20 cellular contexts compared by ENCODE assay signal in the genomic region with DNA sequence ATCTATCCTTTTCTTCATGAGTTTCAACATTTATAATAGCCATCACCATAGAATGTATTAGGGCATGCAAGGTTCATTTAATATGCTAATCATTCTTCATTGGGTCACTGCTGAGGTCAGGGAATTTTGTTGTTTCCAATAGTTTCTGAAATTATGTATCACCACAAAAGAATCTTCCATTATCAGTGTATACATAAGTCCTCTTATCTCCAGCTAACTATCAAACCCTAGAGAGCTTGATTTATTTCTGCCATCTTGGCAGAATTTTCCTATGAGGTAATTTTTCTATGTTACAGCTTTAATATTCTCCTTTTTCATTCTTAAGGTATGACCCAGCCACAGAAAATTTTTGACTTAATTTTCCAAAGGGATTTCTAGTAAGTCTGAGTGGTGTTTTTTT.
DNase-seq lines count a peak whose midpoint lies in the region; ATAC-seq, FAIRE-seq and TF ChIP-seq lines count a peak whose summit lies in the region.
"Had no signal": no experiment of that assay in that cellular context is flagged by ENCODE, and none has a peak within 500 bp of the region (broad histone marks: within the 10 kb centered on the region; RNA-seq: fewer than 3 reads in every experiment).

No MANE protein-coding gene starts in this region.

- no peak overlapping the region for H3K23ac ChIP-seq in IMR-90 (ENCODE audit: low read depth, low read length)

- H3K4me1 ChIP-seq in IMR-90 (ENCODE audit: control insufficient read depth, insufficient read depth, low read length) (no peaks in the 10 kb centered on the region), astrocyte (ENCODE audit: insufficient read depth, low read length) (no peaks in the 10 kb centered on the region), left lung (no peaks in the 10 kb centered on the region), right atrium auricular region (no peaks in the 10 kb centered on the region)

- no peaks in the 10 kb centered on the region for H3K36me3 ChIP-seq in IMR-90 (ENCODE audit: control insufficient read depth, insufficient read depth, low read length)
- no peaks in the 10 kb centered on the region for H3K36me3 ChIP-seq in astrocyte (ENCODE audit: insufficient read depth, low read length)
- no peaks in the 10 kb centered on the region for H3K36me3 ChIP-seq in left lung
- no peaks in the 10 kb centered on the region for H3K36me3 ChIP-seq in right atrium auricular region

- H3K36me3 Mint-ChIP-seq in astrocyte (ENCODE audit: low read depth, unreplicated experiment), result no peaks in the 10 kb centered on the region
- peaks cover 4% of the 10 kb centered on the region for H3K36me3 Mint-ChIP-seq in mesothelial cell of epicardium
- H3K36me3 Mint-ChIP-seq in T-cell, result no peaks in the 10 kb centered on the region
- H3K36me3 Mint-ChIP-seq: CD4-positive, alpha-beta memory T cell had no signal

- H2BK20ac ChIP-seq in IMR-90 (ENCODE audit: low read depth, low read length), result no peak overlapping the region

- TF ChIP-seq POLR2A in IMR-90 (IDR thresholded peaks at IDR 0.05; ENCODE audit: low read depth, low read length), result no peak

- H3K9me1 ChIP-seq in IMR-90 (ENCODE audit: insufficient read depth, low read length), result no peaks in the 10 kb centered on the region

- H3K27me3 Mint-ChIP-seq in astrocyte (ENCODE audit: low read depth, unreplicated experiment) (no peaks in the 10 kb centered on the region), mesothelial cell of epicardium (ENCODE audit: low read depth) (no peaks in the 10 kb centered on the region), T-cell (no peaks in the 10 kb centered on the region)
- H3K27me3 Mint-ChIP-seq: CD4-positive, alpha-beta memory T cell had no signal

- no peak overlapping the region for H3K9ac ChIP-seq in IMR-90 (ENCODE audit: low read depth, low read length)
- H3K9ac ChIP-seq in astrocyte (ENCODE audit: low read length), result no peak overlapping the region

- no peak overlapping the region for H3K4me2 ChIP-seq in IMR-90 (ENCODE audit: low read depth, low read length)
- H3K4me2 ChIP-seq in astrocyte (ENCODE audit: low read length), result no peak overlapping the region
- H3K4me2 ChIP-seq: GM23338 had no signal

- in situ Hi-C loops in IMR-90 (cut with MboI; ENCODE audit: low sequenced_read_pairs), result no loop called here

- H3K4me3 Mint-ChIP-seq in astrocyte (ENCODE audit: unreplicated experiment), result no peak overlapping the region
- H3K4me3 Mint-ChIP-seq in mesothelial cell of epicardium, result no peak overlapping the region
- no peak overlapping the region for H3K4me3 Mint-ChIP-seq in T-cell
- H3K4me3 Mint-ChIP-seq: CD4-positive, alpha-beta memory T cell; GM23338; H9 had no signal

- ATAC-seq in IMR-90 (ENCODE audit: low read depth) (no peak), left lung (no peak), T-cell (replicated peaks in 1 of 4) (no peak)
- ATAC-seq: GM23338, HCT116 had no signal

- no peak overlapping the region for H3K27ac ChIP-seq in IMR-90 (ENCODE audit: insufficient read depth, low read length)
- H3K27ac ChIP-seq in astrocyte (ENCODE audit: low read depth, low read length), result no peak overlapping the region
- H3K27ac ChIP-seq in left lung, result no peak overlapping the region
- no peak overlapping the region for H3K27ac ChIP-seq in right atrium auricular region
- no peak overlapping the region for H3K27ac ChIP-seq in caudate nucleus (ENCODE audit: low read depth, low read length)

- no peak overlapping the region for H4K5ac ChIP-seq in IMR-90 (ENCODE audit: low read depth, low read length)

- H3K79me2 ChIP-seq in astrocyte (ENCODE audit: insufficient read depth, low read length), result no peaks in the 10 kb centered on the region

- TF ChIP-seq RAD21 in IMR-90 (IDR thresholded peaks at IDR 0.05; ENCODE audit: low read length), result no peak

- no peak overlapping the region for H2AK9ac ChIP-seq in IMR-90 (replicated peaks; ENCODE audit: low read depth, low read length, poor library complexity)

- H3K9me3 Mint-ChIP-seq in astrocyte (ENCODE audit: unreplicated experiment) (no peaks in the 10 kb centered on the region), mesothelial cell of epicardium (peaks cover 12% of the 10 kb centered on the region), T-cell (peaks cover 0 to 3% (median 3%) of the 10 kb centered on the region in 3 donors)
- H3K9me3 Mint-ChIP-seq: GM23338, H9 had no signal

- no peaks in the 10 kb centered on the region for H4K20me1 ChIP-seq in IMR-90 (ENCODE audit: insufficient read depth, low read length)
- no peaks in the 10 kb centered on the region for H4K20me1 ChIP-seq in astrocyte (ENCODE audit: insufficient read depth, low read length)

- H3K79me1 ChIP-seq in IMR-90 (ENCODE audit: low read depth in 1 of 2, low read length in 2 of 2), result no peaks in the 10 kb centered on the region

- dilution Hi-C loops in IMR-90 (cut with HindIII; ENCODE audit: low sequenced_read_pairs, unreplicated experiment), result no loop called here

- H3K27ac Mint-ChIP-seq in astrocyte (ENCODE audit: unreplicated experiment), result no peak overlapping the region
- peak overlapping the region; percentile 77 for H3K27ac Mint-ChIP-seq in mesothelial cell of epicardium
- no peak overlapping the region for H3K27ac Mint-ChIP-seq in T-cell
- H3K27ac Mint-ChIP-seq: CD4-positive, alpha-beta memory T cell; H9 had no signal

- H3K9me3 ChIP-seq in IMR-90 (ENCODE audit: control insufficient read depth, insufficient read depth, low read length) (no peaks in the 10 kb centered on the region), astrocyte (ENCODE audit: insufficient read depth, low read depth, low read length) (no peaks in the 10 kb centered on the region), left lung (no peaks in the 10 kb centered on the region), right atrium auricular region (no peaks in the 10 kb centered on the region)

- intact Hi-C loops in IMR-90 (cut with micrococcal nuclease) (no loop called here), left lung (cut with DNase I) (no loop called here)

- no peaks in the 10 kb centered on the region for H3K27me3 ChIP-seq in IMR-90 (ENCODE audit: control insufficient read depth, insufficient read depth, low read length)
- no peaks in the 10 kb centered on the region for H3K27me3 ChIP-seq in astrocyte (ENCODE audit: insufficient read depth, low read length)
- H3K27me3 ChIP-seq in left lung, result no peaks in the 10 kb centered on the region
- no peaks in the 10 kb centered on the region for H3K27me3 ChIP-seq in right atrium auricular region

- H4K8ac ChIP-seq in IMR-90 (ENCODE audit: low read depth in 2 of 2, low read length in 2 of 2), result no peak overlapping the region

- H2AK5ac ChIP-seq in IMR-90 (ENCODE audit: low read depth, low read length), result no peak overlapping the region

- no peak overlapping the region for H4K91ac ChIP-seq in IMR-90 (ENCODE audit: insufficient read depth, low read depth, low read length)

- no peaks in the 10 kb centered on the region for H3K4me1 Mint-ChIP-seq in astrocyte (ENCODE audit: low read depth, unreplicated experiment)
- H3K4me1 Mint-ChIP-seq in mesothelial cell of epicardium, result peaks cover 36% of the 10 kb centered on the region
- H3K4me1 Mint-ChIP-seq in T-cell, result no peaks in the 10 kb centered on the region
- H3K4me1 Mint-ChIP-seq: CD4-positive, alpha-beta memory T cell had no signal

- H2BK120ac ChIP-seq in IMR-90 (ENCODE audit: low read depth, low read length), result no peak overlapping the region

- POLR2A ChIA-PET in IMR-90 (lab: Charles Lee; ENCODE audit: unreplicated experiment), result no interaction called here
- POLR2A ChIA-PET in T-cell (lab: Charles Lee), result no interaction called here

- no peak overlapping the region for H3K14ac ChIP-seq in IMR-90 (replicated peaks; ENCODE audit: low read depth, low read length)

- DNase-seq in IMR-90 (peak; percentile 1), astrocyte (ENCODE audit: low read depth) (peak; percentile 63), mesothelial cell of epicardium (ENCODE audit: low spot score in 2 of 2, unreplicated experiment in 2 of 2) (no peak), left lung (no peak), right atrium auricular region (ENCODE audit: low spot score) (no peak), T-cell (no peak), caudate nucleus (lab: John Stamatoyannopoulos, UW) (no peak)
- DNase-seq: 8988T; C1 segment of cervical spinal cord; Calu3; CD4-positive, alpha-beta memory T cell; COR-L47; DMS53; DMS79 treated with DMSO at 0.1 percent for 48 hours; GF-D8; H9 had no signal

- no peak overlapping the region for H3K4ac ChIP-seq in IMR-90 (ENCODE audit: low read depth, low read length)

- H3K4me3 ChIP-seq in IMR-90 (ENCODE audit: insufficient read depth, low read depth, low read length) (no peak overlapping the region), astrocyte (ENCODE audit: insufficient read depth, low read depth, low read length) (no peak overlapping the region), left lung (no peak overlapping the region), right atrium auricular region (no peak overlapping the region)
- H3K4me3 ChIP-seq: GM23338 had no signal

- no peak overlapping the region for H3K18ac ChIP-seq in IMR-90 (ENCODE audit: low read depth, low read length)

- TF ChIP-seq CTCF in IMR-90 (conservative IDR thresholded peaks at IDR 0.05; ENCODE audit: low read depth, low read length) (no peak), astrocyte (IDR thresholded peaks at IDR 0.05; ENCODE audit: insufficient read depth, low read depth, low read length) (no peak), mesothelial cell of epicardium (IDR thresholded peaks at IDR 0.05; ENCODE audit: unreplicated experiment) (no peak), left lung (IDR thresholded peaks at IDR 0.05) (no peak), right atrium auricular region (IDR thresholded peaks at IDR 0.05) (no peak)

- no peak overlapping the region for H2AFZ ChIP-seq in IMR-90 (replicated peaks; ENCODE audit: low read length, poor library complexity)
- H2AFZ ChIP-seq in astrocyte (ENCODE audit: low read depth, low read length), result no peak overlapping the region
- H2AFZ ChIP-seq: GM23338 had no signal

- FAIRE-seq in astrocyte (lab: Jason Lieb, UNC), result no peak
- FAIRE-seq: GM12891, GM18507 had no signal

- no peak overlapping the region for H2BK15ac ChIP-seq in IMR-90 (ENCODE audit: low read depth, low read length)

- no peak overlapping the region for H2BK5ac ChIP-seq in IMR-90 (ENCODE audit: low read depth, low read length, poor library complexity, severe bottlenecking)

- no peak overlapping the region for H3K56ac ChIP-seq in IMR-90 (ENCODE audit: extremely low read depth, insufficient read depth, low read length)

- no TSS peak for BruUV-seq in IMR-90 (replicated peaks; lab: Mats Ljungman, UMichigan)

- CTCF ChIA-PET in IMR-90 (lab: Yijun Ruan, JAX), result interaction anchor here (0.6 kb wide), 1 partner anchor 1816 kb away, joined by 3 read pairs; no protein-coding TSS in a partner anchor
- CTCF ChIA-PET in T-cell (lab: Charles Lee), result interaction anchor here in 1 of 2 donors (0.5 kb wide), 1 partner anchor 68 kb away, joined by 5 read pairs; no protein-coding TSS in a partner anchor

TF ChIP-seq in IMR-90, 13 proteins besides CTCF, POLR2A, EP300 and RAD21:
- TF ChIP-seq FOS (IDR thresholded peaks at IDR 0.05; ENCODE audit: low read depth, low read length) (no peak), MAZ (IDR thresholded peaks at IDR 0.05; ENCODE audit: borderline replicate concordance, low read depth, low read length) (no peak), CEBPB (IDR thresholded peaks at IDR 0.05; ENCODE audit: low read depth, low read length) (no peak), SMC3 (IDR thresholded peaks at IDR 0.05; ENCODE audit: low read depth, low read length) (no peak), MAFK (IDR thresholded peaks at IDR 0.05; ENCODE audit: low read depth, low read length) (no peak)

Comparison
In these comparisons a context has a peak if more than half of its experiments do, and no peak if none do; other contexts are left out.
1. DNase-seq: peak in IMR-90 (single experiment) and astrocyte (single experiment); none in mesothelial cell of epicardium (0 of 2), left lung (0 of 2), right atrium auricular region (single experiment), T-cell (0 of 34) and caudate nucleus (0 of 61).